Comparison of ENCODE assay signal across 1 cellular context in genomic region chr17:413016-413350, GRCh38.
TF ChIP-seq lines count a peak whose summit lies in the region.

No MANE protein-coding gene starts in this region.

TF ChIP-seq in H1, 55 proteins besides CTCF, POLR2A, EP300 and RAD21:
- no peak for TF ChIP-seq CHD7 (IDR thresholded peaks at IDR 0.05; ENCODE audit: insufficient replicate concordance, low read length)
- TF ChIP-seq CTBP2 (IDR thresholded peaks at IDR 0.05; ENCODE audit: borderline replicate concordance, insufficient read depth, insufficient read length, low read length), result no peak
- TF ChIP-seq SUZ12 (IDR thresholded peaks at IDR 0.05; ENCODE audit: low read length), result no peak
- no peak for TF ChIP-seq CHD1 (IDR thresholded peaks at IDR 0.05; ENCODE audit: low read depth, low read length)
- no peak for TF ChIP-seq TBP (IDR thresholded peaks at IDR 0.05; ENCODE audit: low read depth, low read length)
- TF ChIP-seq FOSL1 (IDR thresholded peaks at IDR 0.05; ENCODE audit: insufficient read depth, low read depth, low read length), result no peak
